Comparison of ENCODE assay signal across 10 cellular contexts in genomic region chr3:195030791-195031321, GRCh38.
A peak's percentile ranks its signal among the peaks of the same experiment; 100 is the strongest.
DNase-seq lines count a peak whose midpoint lies in the region; ATAC-seq and TF ChIP-seq lines count a peak whose summit lies in the region.
"Had no signal": no experiment of that assay in that cellular context is flagged by ENCODE, and none has a peak within 500 bp of the region (broad histone marks: within the 10 kb centered on the region; RNA-seq: fewer than 3 reads in every experiment).

No MANE protein-coding gene starts in this region.

- no peaks in the 10 kb centered on the region for H4K20me1 ChIP-seq in SK-N-SH (ENCODE audit: insufficient read depth)

- peak; percentile 27 to 66 (median 40) for ATAC-seq in heart right ventricle
- ATAC-seq in gastrocnemius medialis: peak in 1 of 2 donors; percentile 18
- no peak for ATAC-seq in activated naive CD8-positive, alpha-beta T cell treated with anti-CD3 and anti-CD28 coated beads, Interleukin-2, amount 50 U/mL, for 24 hours
- ATAC-seq in HG03520 (IDR thresholded peaks at IDR 0.05; ENCODE audit: unreplicated experiment): no peak

- H2AFZ ChIP-seq in SK-N-SH (ENCODE audit: low read depth): peak overlapping the region; percentile 33; the same call in 1 of the 2 replicates

- no peak for TF ChIP-seq POLR2A in gastrocnemius medialis (IDR thresholded peaks at IDR 0.05)

- 58% methylated on average over 3 of the region's 13 CpGs for WGBS in SK-N-SH (ENCODE audit: low lambda C conversion rate)
- WGBS in heart right ventricle, 2 donors: 61 to 72% methylated on average over 13 of the region's 13 CpGs

- TF ChIP-seq EP300 in SK-N-SH (IDR thresholded peaks at IDR 0.05; ENCODE audit: borderline replicate concordance in 1 of 2, low read depth in 1 of 2, low read length in 1 of 2): no peak

- in situ Hi-C loops in gastrocnemius medialis (cut with MboI; ENCODE audit: low sequenced_read_pairs in 4 of 4): no loop called here

- H3K4me3 Mint-ChIP-seq in activated naive CD8-positive, alpha-beta T cell treated with anti-CD3 and anti-CD28 coated beads, Interleukin-2, amount 50 U/mL, for 24 hours: no peak overlapping the region
- no peak overlapping the region for H3K4me3 Mint-ChIP-seq in activated T-helper 2 cell treated with anti-CD3 and anti-CD28 coated beads, Interferon-gamma antibody, Interleukin-2, Interleukin-4, amounts not matched to agents 10 μg/mL and 5 μg/mL and 100 μg/mL, durations not matched to agents 14 hours and 24 hours and 36 hours (ENCODE audit: low read depth)

- H3K4me2 ChIP-seq in SK-N-SH: 0 out of 2 replicates have a peak overlapping the region, but pooled peaks have one; percentile 34

- H3K36me3 ChIP-seq in SK-N-SH (replicated peaks in 1 of 2; ENCODE audit: control insufficient read depth in 1 of 2, insufficient read depth in 2 of 2, low read length in 1 of 2) (no peaks in the 10 kb centered on the region), heart right ventricle (no peaks in the 10 kb centered on the region), gastrocnemius medialis (no peaks in the 10 kb centered on the region)

- no peaks in the 10 kb centered on the region for H3F3A ChIP-seq in SK-N-SH (replicated peaks; ENCODE audit: insufficient read depth)

- H3K9me2 ChIP-seq in SK-N-SH: no peaks in the 10 kb centered on the region

- CTCF ChIA-PET in SK-N-SH (lab: Yijun Ruan, JAX): interaction anchor here (1.2 to 1.3 kb wide), 2 partner anchors 74 to 348 kb away, joined by 3 to 4 read pairs; no protein-coding TSS in a partner anchor

- no peaks in the 10 kb centered on the region for H3K79me2 ChIP-seq in SK-N-SH (ENCODE audit: insufficient read depth)

- H3K27ac Mint-ChIP-seq in activated naive CD8-positive, alpha-beta T cell treated with anti-CD3 and anti-CD28 coated beads, Interleukin-2, amount 50 U/mL, for 24 hours: no peak overlapping the region
- H3K27ac Mint-ChIP-seq in activated T-helper 2 cell treated with anti-CD3 and anti-CD28 coated beads, Interferon-gamma antibody, Interleukin-2, Interleukin-4, amounts not matched to agents 10 μg/mL and 5 μg/mL and 100 μg/mL, durations not matched to agents 14 hours and 24 hours and 36 hours: no peak overlapping the region

- H3K4me1 ChIP-seq in SK-N-SH (ENCODE audit: control insufficient read depth in 1 of 2, insufficient read depth in 2 of 2, low read depth in 1 of 2, low read length in 1 of 2) (peaks cover 10 to 14% of the 10 kb centered on the region in 2 experiments; a peak in 2 of 4 replicates), heart right ventricle (peaks cover 0 to 42% (median 18%) of the 10 kb centered on the region in 9 donors), gastrocnemius medialis (peaks cover 0 to 3% of the 10 kb centered on the region in 2 donors)

- intact Hi-C loops in heart right ventricle (cut with DNase I) (no loop called here), gastrocnemius medialis (cut with DNase I; ENCODE audit: low total_unique reads) (no loop called here)
- intact Hi-C loops in activated T-helper 2 cell treated with anti-CD3 and anti-CD28 coated beads, Interferon-gamma antibody, Interleukin-2, Interleukin-4, amounts not matched to agents 10 μg/mL and 5 μg/mL and 100 μg/mL, durations not matched to agents 14 hours and 24 hours and 36 hours (cut with micrococcal nuclease): no loop called here

- DNase-seq in H4 (ENCODE audit: low spot score): peak; percentile 67
- peak; percentile 59 for DNase-seq in SK-N-SH
- no peak for DNase-seq in heart right ventricle
- no peak for DNase-seq in gastrocnemius medialis
- DNase-seq in activated naive CD8-positive, alpha-beta T cell treated with anti-CD3 and anti-CD28 coated beads, Interleukin-2, amount 50 U/mL, for 24 hours: no peak
- DNase-seq in NCI-H2107 treated with DMSO at 0.1 percent for 48 hours (lab: John Stamatoyannopoulos, UW; ENCODE audit: unreplicated experiment): no peak
- no peak for DNase-seq in activated T-helper 2 cell treated with anti-CD3 and anti-CD28 coated beads, Interferon-gamma antibody, Interleukin-2, Interleukin-4, amounts not matched to agents 10 μg/mL and 5 μg/mL and 100 μg/mL, durations not matched to agents 14 hours and 24 hours and 36 hours (ENCODE audit: low spot score)
- DNase-seq: activated CD4-positive, alpha-beta T cell treated with anti-CD3 and anti-CD28 coated beads for 1 hour; stimulated activated naive CD4-positive, alpha-beta T cell had no signal

- H3K4me1 Mint-ChIP-seq in activated naive CD8-positive, alpha-beta T cell treated with anti-CD3 and anti-CD28 coated beads, Interleukin-2, amount 50 U/mL, for 24 hours: no peaks in the 10 kb centered on the region
- H3K4me1 Mint-ChIP-seq in activated T-helper 2 cell treated with anti-CD3 and anti-CD28 coated beads, Interferon-gamma antibody, Interleukin-2, Interleukin-4, amounts not matched to agents 10 μg/mL and 5 μg/mL and 100 μg/mL, durations not matched to agents 14 hours and 24 hours and 36 hours (ENCODE audit: low read depth): no peaks in the 10 kb centered on the region

- H3K9me3 ChIP-seq in SK-N-SH (no peaks in the 10 kb centered on the region), heart right ventricle (no peaks in the 10 kb centered on the region), gastrocnemius medialis (no peaks in the 10 kb centered on the region)

- POLR2A ChIA-PET in SK-N-SH (lab: Yijun Ruan, JAX): no interaction called here

- no peaks in the 10 kb centered on the region for H3K9me3 Mint-ChIP-seq in activated naive CD8-positive, alpha-beta T cell treated with anti-CD3 and anti-CD28 coated beads, Interleukin-2, amount 50 U/mL, for 24 hours
- no peaks in the 10 kb centered on the region for H3K9me3 Mint-ChIP-seq in activated T-helper 2 cell treated with anti-CD3 and anti-CD28 coated beads, Interferon-gamma antibody, Interleukin-2, Interleukin-4, amounts not matched to agents 10 μg/mL and 5 μg/mL and 100 μg/mL, durations not matched to agents 14 hours and 24 hours and 36 hours

- no peak overlapping the region for H3K9ac ChIP-seq in SK-N-SH

- H3K4me3 ChIP-seq in SK-N-SH (ENCODE audit: low read depth in 2 of 2, low read length in 1 of 2) (no peak overlapping the region), heart right ventricle (no peak overlapping the region), gastrocnemius medialis (no peak overlapping the region)

- TF ChIP-seq RAD21 in SK-N-SH (IDR thresholded peaks at IDR 0.05; ENCODE audit: low read length): no peak

- TF ChIP-seq CTCF in SK-N-SH (IDR thresholded peaks at IDR 0.05) (no peak), heart right ventricle (IDR thresholded peaks at IDR 0.05) (no peak), gastrocnemius medialis (IDR thresholded peaks at IDR 0.05 in 4 of 5, conservative IDR thresholded peaks at IDR 0.05 in 1 of 5) (no peak)

- no peaks in the 10 kb centered on the region for H3K36me3 Mint-ChIP-seq in activated naive CD8-positive, alpha-beta T cell treated with anti-CD3 and anti-CD28 coated beads, Interleukin-2, amount 50 U/mL, for 24 hours (ENCODE audit: low read depth)
- H3K36me3 Mint-ChIP-seq in activated T-helper 2 cell treated with anti-CD3 and anti-CD28 coated beads, Interferon-gamma antibody, Interleukin-2, Interleukin-4, amounts not matched to agents 10 μg/mL and 5 μg/mL and 100 μg/mL, durations not matched to agents 14 hours and 24 hours and 36 hours (ENCODE audit: low read depth): no peaks in the 10 kb centered on the region

- no peaks in the 10 kb centered on the region for H3K27me3 ChIP-seq in SK-N-SH (ENCODE audit: insufficient read depth)
- no peaks in the 10 kb centered on the region for H3K27me3 ChIP-seq in heart right ventricle
- no peaks in the 10 kb centered on the region for H3K27me3 ChIP-seq in gastrocnemius medialis

- no peaks in the 10 kb centered on the region for H3K27me3 Mint-ChIP-seq in activated naive CD8-positive, alpha-beta T cell treated with anti-CD3 and anti-CD28 coated beads, Interleukin-2, amount 50 U/mL, for 24 hours
- H3K27me3 Mint-ChIP-seq in activated T-helper 2 cell treated with anti-CD3 and anti-CD28 coated beads, Interferon-gamma antibody, Interleukin-2, Interleukin-4, amounts not matched to agents 10 μg/mL and 5 μg/mL and 100 μg/mL, durations not matched to agents 14 hours and 24 hours and 36 hours (ENCODE audit: low read depth): no peaks in the 10 kb centered on the region

- H3K27ac ChIP-seq in SK-N-SH (ENCODE audit: low read depth in 2 of 2, low read length in 1 of 2): peak overlapping the region in 1 of 2 experiments; percentile 16; a peak in 2 of 4 replicates
- H3K27ac ChIP-seq in heart right ventricle: peak overlapping the region in 8 of 10 donors; percentile 38 to 83 (median 70)
- peak overlapping the region; percentile 11 to 67 (median 56) for H3K27ac ChIP-seq in gastrocnemius medialis

TF ChIP-seq in SK-N-SH, 30 proteins besides CTCF, POLR2A, EP300 and RAD21:
- TF ChIP-seq USF2 (IDR thresholded peaks at IDR 0.05; ENCODE audit: borderline replicate concordance, low read depth, low read length) (no peak), PBX3 (IDR thresholded peaks at IDR 0.05) (peak; percentile 49; the same call in 1 of the 2 replicates), TCF12 (IDR thresholded peaks at IDR 0.05) (peak; percentile 14; the same call in 1 of the 2 replicates)

Comparison
In these comparisons a context has a peak if more than half of its experiments do, and no peak if none do; other contexts are left out.
1. DNase-seq: peak in H4 (single experiment) and SK-N-SH (single experiment); none in heart right ventricle (0 of 2), gastrocnemius medialis (0 of 2), activated naive CD8-positive, alpha-beta T cell treated with anti-CD3 and anti-CD28 coated beads, Interleukin-2, amount 50 U/mL, for 24 hours (single experiment), NCI-H2107 treated with DMSO at 0.1 percent for 48 hours (single experiment) and activated T-helper 2 cell treated with anti-CD3 and anti-CD28 coated beads, Interferon-gamma antibody, Interleukin-2, Interleukin-4, amounts not matched to agents 10 μg/mL and 5 μg/mL and 100 μg/mL, durations not matched to agents 14 hours and 24 hours and 36 hours (single experiment).
2. ATAC-seq: peak in heart right ventricle (8 of 8); none in activated naive CD8-positive, alpha-beta T cell treated with anti-CD3 and anti-CD28 coated beads, Interleukin-2, amount 50 U/mL, for 24 hours (single experiment) and HG03520 (single experiment).